ENCODE assay signal across 13 cellular contexts in the genomic region with DNA sequence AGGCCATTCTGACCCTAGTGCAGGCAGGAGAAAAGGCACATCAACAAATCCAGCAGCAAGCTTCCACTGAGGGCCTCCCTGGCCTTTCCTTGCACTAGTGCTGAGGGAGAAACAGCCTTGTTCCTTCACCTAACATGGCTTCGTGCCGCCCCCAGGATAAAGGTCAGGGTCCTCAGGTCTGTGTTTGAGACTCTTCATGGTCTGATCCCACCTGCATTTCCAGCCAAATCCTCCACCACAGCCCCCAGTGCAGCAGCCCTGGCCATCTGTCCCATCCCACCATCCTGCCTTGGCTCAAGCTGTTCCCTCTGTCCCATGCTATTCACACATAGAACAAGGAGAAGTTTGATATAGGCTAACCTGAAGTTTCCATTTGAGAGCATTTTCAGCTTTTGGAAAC. TPM values are rescaled to one million over a fixed set of nuclear protein-coding genes. Genes with fewer than 3 reads are reported as not detected.
DNase-seq lines count a peak whose midpoint lies in the region; ATAC-seq, FAIRE-seq and TF ChIP-seq lines count a peak whose summit lies in the region.
"Not testable (repeated sequence)": the region's sequence is repeated elsewhere in the genome, so short reads cannot be mapped to it uniquely, and the experiment has no call there.
"Had no signal": no experiment of that assay in that cellular context is flagged by ENCODE, and none has a peak within 500 bp of the region (broad histone marks: within the 10 kb centered on the region; RNA-seq: fewer than 3 reads in every experiment).

No MANE protein-coding gene starts in this region.

- TF ChIP-seq RAD21 in H1 (IDR thresholded peaks at IDR 0.05 in 1 of 2, conservative IDR thresholded peaks at IDR 0.05 in 1 of 2; ENCODE audit: low read depth in 2 of 2, low read length in 2 of 2), result not testable (repeated sequence)

- H3K36me3 Mint-ChIP-seq in osteocyte (ENCODE audit: unreplicated experiment), result not testable (repeated sequence)

- not testable (repeated sequence) for H2BK15ac ChIP-seq in H1 (ENCODE audit: low read length)

- H3K9me3 Mint-ChIP-seq in osteocyte (ENCODE audit: unreplicated experiment), result peaks cover 55% of the 10 kb centered on the region
- not testable (repeated sequence) for H3K9me3 Mint-ChIP-seq in stimulated activated naive CD8-positive, alpha-beta T cell treated with anti-CD3 and anti-CD28 coated beads, Interleukin-15, amount 100 ng/mL, for 72 hours

- H3K4ac ChIP-seq in H1 (replicated peaks; ENCODE audit: insufficient read length, low read depth, low read length), result not testable (repeated sequence)

- H3K9me2 ChIP-seq in Karpas-422 (replicated peaks; ENCODE audit: insufficient read depth, low read length), result not testable (repeated sequence)

- H3K27me3 ChIP-seq in BLaER1 treated with 17β-estradiol and CSF1 and Interleukin-3, amounts not matched to agents 10 nM and 100 nM; Karpas-422 (ENCODE audit: low read length); H1 (replicated peaks in 1 of 4; ENCODE audit: control insufficient read depth in 3 of 4, extremely low read depth in 1 of 4, insufficient read depth in 3 of 4, low read length in 3 of 4); vagina: not testable (repeated sequence)

- H2AK5ac ChIP-seq in H1 (ENCODE audit: low read depth, low read length), result not testable (repeated sequence)

- not testable (repeated sequence) for H2BK5ac ChIP-seq in H1 (ENCODE audit: low read depth, low read length)

- H4K5ac ChIP-seq in H1 (ENCODE audit: insufficient read length, low read depth, low read length), result not testable (repeated sequence)

- POLR2A ChIA-PET in H1 (lab: Charles Lee; ENCODE audit: partially characterized antibody), result not testable (repeated sequence)

- H3K4me1 Mint-ChIP-seq in osteocyte (ENCODE audit: unreplicated experiment); stimulated activated naive CD8-positive, alpha-beta T cell treated with anti-CD3 and anti-CD28 coated beads, Interleukin-15, amount 100 ng/mL, for 72 hours: not testable (repeated sequence)

- H3K27ac Mint-ChIP-seq in osteocyte (ENCODE audit: unreplicated experiment), result not testable (repeated sequence)
- peak overlapping the region; percentile 4 to 75 for H3K27ac Mint-ChIP-seq in stimulated activated naive CD8-positive, alpha-beta T cell treated with anti-CD3 and anti-CD28 coated beads, Interleukin-15, amount 100 ng/mL, for 72 hours

- not testable (repeated sequence) for H2BK120ac ChIP-seq in H1 (replicated peaks; ENCODE audit: low read depth, low read length)

- H3K56ac ChIP-seq in H1 (replicated peaks; ENCODE audit: insufficient read length, low read depth, low read length), result not testable (repeated sequence)

- not testable (repeated sequence) for H3K9ac ChIP-seq in BLaER1 treated with 17β-estradiol and CSF1 and Interleukin-3, amounts not matched to agents 10 nM and 100 nM; Karpas-422 (ENCODE audit: low read length); H1 (replicated peaks in 1 of 4; ENCODE audit: extremely low read depth in 1 of 4, low read depth in 3 of 4, low read length in 3 of 4)

- not testable (repeated sequence) for TF ChIP-seq POLR2A in H1 (IDR thresholded peaks at IDR 0.05; ENCODE audit: control extremely low read depth in 1 of 2, low read depth in 2 of 2, low read length in 2 of 2); vagina (IDR thresholded peaks at IDR 0.05)

- not testable (repeated sequence) for H3K18ac ChIP-seq in H1 (ENCODE audit: extremely low read depth, low read length)

- peaks cover 3 to 87% (median 74%) of the 10 kb centered on the region in 10 experiments; a peak in 18 of 20 replicates for H3K4me1 ChIP-seq in BLaER1 treated with 17β-estradiol and CSF1 and Interleukin-3, amounts not matched to agents 10 nM and 100 nM
- not testable (repeated sequence) for H3K4me1 ChIP-seq in Karpas-422 (ENCODE audit: low read length); H1 (replicated peaks in 1 of 4; ENCODE audit: control insufficient read depth in 3 of 4, insufficient read depth in 4 of 4, low read length in 3 of 4); vagina

- not testable (repeated sequence) for H3K4me3 ChIP-seq in BLaER1 treated with 17β-estradiol and CSF1 and Interleukin-3, amounts not matched to agents 10 nM and 100 nM; Karpas-422 (ENCODE audit: low read length); H1 (ENCODE audit: extremely low read depth in 1 of 4, insufficient read depth in 2 of 4, low read depth in 3 of 4, low read length in 4 of 4); vagina

- H3K23ac ChIP-seq in H1 (ENCODE audit: insufficient read length), result not testable (repeated sequence)

- peak overlapping the region; percentile 68; the same call in 1 of the 2 replicates for H2BK12ac ChIP-seq in H1 (ENCODE audit: low read depth, low read length)

- H3K79me1 ChIP-seq in H1 (ENCODE audit: low read depth, low read length), result not testable (repeated sequence)

- H3K4me2 ChIP-seq in BLaER1 treated with 17β-estradiol and CSF1 and Interleukin-3, amounts not matched to agents 10 nM and 100 nM, result peak overlapping the region in 8 of 11 experiments; percentile 54 to 94 (median 79); a peak in 13 of 22 replicates
- H3K4me2 ChIP-seq in Karpas-422 (ENCODE audit: low read depth, low read length, poor library complexity, severe bottlenecking); H1 (ENCODE audit: insufficient read depth in 1 of 2, low read depth in 2 of 2, low read length in 2 of 2): not testable (repeated sequence)

- peaks cover 16 to 23% (median 19%) of the 10 kb centered on the region in 11 experiments for H3K9me3 ChIP-seq in BLaER1 treated with 17β-estradiol and CSF1 and Interleukin-3, amounts not matched to agents 10 nM and 100 nM (replicated peaks in 1 of 11)
- H3K9me3 ChIP-seq in Karpas-422 (ENCODE audit: low read length); vagina: not testable (repeated sequence)
- peaks cover 46 to 89% of the 10 kb centered on the region in 2 experiments for H3K9me3 ChIP-seq in H1 (ENCODE audit: insufficient read depth in 2 of 2, low read depth in 1 of 2, low read length in 1 of 2)

- ATAC-seq in stimulated activated naive CD8-positive, alpha-beta T cell treated with anti-CD3 and anti-CD28 coated beads, Interleukin-15, amount 100 ng/mL, for 72 hours, result not testable (repeated sequence)

- TF ChIP-seq CTCF in H1 (IDR thresholded peaks at IDR 0.05; ENCODE audit: control extremely low read depth in 1 of 3, insufficient read depth in 1 of 3, low read depth in 1 of 3, low read length in 3 of 3); osteocyte (IDR thresholded peaks at IDR 0.05); vagina (IDR thresholded peaks at IDR 0.05): not testable (repeated sequence)

- not testable (repeated sequence) for TF ChIP-seq EP300 in H1 (IDR thresholded peaks at IDR 0.05; ENCODE audit: borderline replicate concordance in 1 of 2, low read depth in 2 of 2, low read length in 2 of 2)

- H3K36me3 ChIP-seq in BLaER1 treated with 17β-estradiol and CSF1 and Interleukin-3, amounts not matched to agents 10 nM and 100 nM; Karpas-422 (ENCODE audit: insufficient read depth, low read length); H1 (ENCODE audit: control insufficient read depth in 2 of 4, insufficient read depth in 4 of 4, low read length in 3 of 4); vagina: not testable (repeated sequence)

- H3K14ac ChIP-seq in H1 (ENCODE audit: insufficient read length), result not testable (repeated sequence)

- not testable (repeated sequence) for H3K27me3 Mint-ChIP-seq in osteocyte (ENCODE audit: unreplicated experiment); stimulated activated naive CD8-positive, alpha-beta T cell treated with anti-CD3 and anti-CD28 coated beads, Interleukin-15, amount 100 ng/mL, for 72 hours

- DNase-seq in Karpas-422, result peak; percentile 29
- not testable (repeated sequence) for DNase-seq in H1 (ENCODE audit: low read depth in 1 of 2, low spot score in 2 of 2); stimulated activated naive CD8-positive, alpha-beta T cell treated with anti-CD3 and anti-CD28 coated beads, Interleukin-15, amount 100 ng/mL, for 72 hours
- DNase-seq in islet precursor cell, result peak; percentile 46
- DNase-seq in osteocyte (ENCODE audit: extremely low spot score, unreplicated experiment), result peak; percentile 81
- DNase-seq in vagina (ENCODE audit: extremely low spot score in 2 of 2), result peak; percentile 77 to 81

- not testable (repeated sequence) for H2BK20ac ChIP-seq in H1 (ENCODE audit: low read length)

- H3K4me3 Mint-ChIP-seq in osteocyte (ENCODE audit: unreplicated experiment); stimulated activated naive CD8-positive, alpha-beta T cell treated with anti-CD3 and anti-CD28 coated beads, Interleukin-15, amount 100 ng/mL, for 72 hours: not testable (repeated sequence)

- H2AFZ ChIP-seq in Karpas-422 (ENCODE audit: low read length); H1 (ENCODE audit: low read length): not testable (repeated sequence)

- CTCF ChIA-PET in H1 (lab: Charles Lee; ENCODE audit: partially characterized antibody), result not testable (repeated sequence)

- not testable (repeated sequence) for H4K91ac ChIP-seq in H1 (replicated peaks; ENCODE audit: insufficient read length, low read length)

- not testable (repeated sequence) for H4K20me1 ChIP-seq in BLaER1 treated with 17β-estradiol and CSF1 and Interleukin-3, amounts not matched to agents 10 nM and 100 nM; Karpas-422 (ENCODE audit: insufficient read depth, low read depth, low read length); H1 (replicated peaks in 1 of 2; ENCODE audit: control insufficient read depth in 1 of 2, insufficient read depth in 2 of 2, low read length in 2 of 2)

- not testable (repeated sequence) for H4K8ac ChIP-seq in H1 (ENCODE audit: extremely low read depth, insufficient read depth, low read length)

- intact Hi-C loops in vagina (cut with DNase I), result not testable (repeated sequence)

- WGBS in H1 (ENCODE audit: extremely low coverage in 1 of 2, insufficient coverage in 1 of 2, insufficient read length in 1 of 2, insufficient replicate concordance in 2 of 2, low coverage in 1 of 2, low lambda C conversion rate in 2 of 2, missing lambda C conversion rate in 1 of 2), 2 experiments, result 72% methylated on average over 2 of the region's 2 CpGs; no CpG with 5 or more reads in 1 of the 2 experiments

- FAIRE-seq in H1 (lab: Jason Lieb, UNC), result not testable (repeated sequence)

- H3K79me2 ChIP-seq in Karpas-422 (ENCODE audit: low read length); H1 (ENCODE audit: control insufficient read depth in 1 of 2, insufficient read depth in 2 of 2, low read length in 2 of 2): not testable (repeated sequence)

- H3K27ac ChIP-seq in BLaER1 treated with 17β-estradiol and CSF1 and Interleukin-3, amounts not matched to agents 10 nM and 100 nM; Karpas-422 (ENCODE audit: low read length); H1 (ENCODE audit: low read depth, low read length); vagina: not testable (repeated sequence)

- not testable (repeated sequence) for H3K23me2 ChIP-seq in H1 (ENCODE audit: low read depth, low read length)

RNA-seq across cellular contexts. Expression of gene KCNJ18, which starts 20.9 kb away (rescaled TPM):
- not detected in 2 replicates for total RNA-seq in Karpas-422 (2014; rRNA removed; shearing (Covaris generic); ENCODE audit: low replicate concordance)
- total RNA-seq in H1 (2021; fragmentation: NEBNext Ultra II Directional; extraction: Animal tissue kit (Norgen Biotek cat#: 25700)), result not detected in 2 replicates
- polyA plus RNA-seq in H1 (2011; rRNA removed), result not detected in 2 replicates
- polyA plus RNA-seq in H1 (2011; cell fraction: cytosol; rRNA removed), result not detected
- polyA plus RNA-seq in H1 (2011; cell fraction: nucleus; rRNA removed), result not detected
- not detected in 4 replicates for polyA plus RNA-seq in H1 (2012, experiment 1 of 2)
- not detected for polyA plus RNA-seq in H1 (2012, experiment 2 of 2)
- not detected for polyA plus RNA-seq in H1 (2013, experiment 1 of 2)
- polyA plus RNA-seq in H1 (2013, experiment 2 of 2), result not detected
- not detected in 2 replicates for polyA minus RNA-seq in H1 (2011; rRNA and poly(A)+ RNA removed)
- polyA minus RNA-seq in H1 (2011; cell fraction: cytosol; rRNA and poly(A)+ RNA removed), result not detected
- not detected for polyA minus RNA-seq in H1 (2011; cell fraction: nucleus; rRNA and poly(A)+ RNA removed)
- total RNA-seq in osteocyte, result not detected in 2 replicates
- total RNA-seq in vagina, result not detected
- total RNA-seq: Caco-2; CD4-positive, CD25-positive, alpha-beta regulatory T cell; CD8-positive, alpha-beta T cell; GM23248; HFFc6 had no signal
- polyA plus RNA-seq: A549; CD4-positive, CD25-positive, alpha-beta regulatory T cell; GM23248 had no signal
